9 cellular contexts compared by ENCODE assay signal in genomic region chr1:160193091-160193819, GRCh38. TPM values are rescaled to one million over a fixed set of nuclear protein-coding genes. Genes with fewer than 3 reads are reported as not detected.
DNase-seq lines count a peak whose midpoint lies in the region; ATAC-seq, FAIRE-seq and TF ChIP-seq lines count a peak whose summit lies in the region.
"Had no signal": no experiment of that assay in that cellular context is flagged by ENCODE, and none has a peak within 500 bp of the region (broad histone marks: within the 10 kb centered on the region; RNA-seq: fewer than 3 reads in every experiment).

No MANE protein-coding gene starts in this region.

- H3K4me3 ChIP-seq in kidney (ENCODE audit: low read length in 2 of 2) = peak overlapping the region in 1 of 2 donors; percentile 9

- no peak overlapping the region for H3K4me3 Mint-ChIP-seq in central memory CD8-positive, alpha-beta T cell

- no peaks in the 10 kb centered on the region for H3K4me1 Mint-ChIP-seq in central memory CD8-positive, alpha-beta T cell

- no peak for FAIRE-seq in kidney (lab: Jason Lieb, UNC)
- FAIRE-seq: frontal cortex had no signal

- H3K9ac ChIP-seq in kidney (ENCODE audit: low read length in 2 of 2) = no peak overlapping the region

- no peak overlapping the region for H3K27ac ChIP-seq in kidney (ENCODE audit: low read depth in 2 of 2, low read length in 2 of 2)

- intact Hi-C loops in kidney (cut with DNase I) = loop anchor here (10.0 kb wide), 1 partner anchor 102 kb away; no protein-coding TSS in a partner anchor

- no peaks in the 10 kb centered on the region for H3K36me3 Mint-ChIP-seq in central memory CD8-positive, alpha-beta T cell (ENCODE audit: insufficient read depth)

- TF ChIP-seq CTCF in kidney (IDR thresholded peaks at IDR 0.05; ENCODE audit: borderline replicate concordance, extremely low read depth, insufficient read depth) = peak; percentile 99

- no peaks in the 10 kb centered on the region for H3K9me3 ChIP-seq in kidney (ENCODE audit: control insufficient read depth in 1 of 2, low read length in 2 of 2)

- no peaks in the 10 kb centered on the region for H3K9me3 Mint-ChIP-seq in central memory CD8-positive, alpha-beta T cell

- H3K4me1 ChIP-seq in kidney (ENCODE audit: control insufficient read depth in 1 of 2, insufficient read depth in 1 of 2, low read depth in 1 of 2, low read length in 2 of 2) = peaks cover 3 to 5% of the 10 kb centered on the region in 2 donors

- H3K27me3 Mint-ChIP-seq in central memory CD8-positive, alpha-beta T cell = no peaks in the 10 kb centered on the region

- H3K36me3 ChIP-seq in kidney (ENCODE audit: control insufficient read depth in 1 of 2, insufficient read depth in 2 of 2, low read length in 2 of 2) = no peaks in the 10 kb centered on the region

- H3K27ac Mint-ChIP-seq in central memory CD8-positive, alpha-beta T cell (ENCODE audit: low read depth) = no peak overlapping the region

- peak; percentile 54 for ATAC-seq in HG03039 (IDR thresholded peaks at IDR 0.05; ENCODE audit: unreplicated experiment)
- peak; percentile 60 to 76 for ATAC-seq in activated CD4-positive, CD25-positive, alpha-beta regulatory T cell treated with anti-CD3 and anti-CD28 coated beads, Interleukin-2, amount 50 U/mL, for 24 hours
- ATAC-seq in central memory CD8-positive, alpha-beta T cell (replicated peaks; ENCODE audit: extremely low read depth, poor library complexity, severe bottlenecking) = no peak
- ATAC-seq in HG03520 (IDR thresholded peaks at IDR 0.05; ENCODE audit: unreplicated experiment) = no peak

- DNase-seq in DMS79 treated with DMSO at 0.1 percent for 48 hours (lab: John Stamatoyannopoulos, UW) = peak; percentile 63
- peak; percentile 78 for DNase-seq in NCI-H345 (lab: John Stamatoyannopoulos, UW)
- DNase-seq in central memory CD8-positive, alpha-beta T cell (ENCODE audit: low spot score in 2 of 2) = peak; percentile 58 to 77
- peak; percentile 93 for DNase-seq in kidney
- peak; percentile 63 to 67 for DNase-seq in stimulated activated CD4-positive, alpha-beta T cell treated with anti-CD3 and anti-CD28 coated beads, Interleukin-15, amount 100 ng/mL, for 1 hour (ENCODE audit: low read depth in 1 of 2, low spot score in 1 of 2)

RNA-seq across cellular contexts. Expression of gene CASQ1, which starts 2.9 kb away (rescaled TPM):
- total RNA-seq in kidney = 0.57 TPM
- not detected for polyA plus RNA-seq in kidney (ENCODE audit: insufficient read depth, low read depth, low replicate concordance)

RNA-seq across cellular contexts. Expression of gene PEA15, which starts 11.9 kb away (rescaled TPM):
- total RNA-seq in kidney = 112 TPM
- polyA plus RNA-seq in kidney (ENCODE audit: insufficient read depth, low read depth, low replicate concordance) = 143 TPM

RNA-seq across cellular contexts. Expression of gene ATP1A4, which starts 41.9 kb away (rescaled TPM):
- 0.19 TPM for total RNA-seq in kidney
- polyA plus RNA-seq in kidney (ENCODE audit: insufficient read depth, low read depth, low replicate concordance) = not detected
- total RNA-seq: frontal cortex had no signal

Comparison
In these comparisons a context has a peak if more than half of its experiments do, and no peak if none do; other contexts are left out.
1. ATAC-seq: peak in HG03039 (single experiment) and activated CD4-positive, CD25-positive, alpha-beta regulatory T cell treated with anti-CD3 and anti-CD28 coated beads, Interleukin-2, amount 50 U/mL, for 24 hours (2 of 2); none in central memory CD8-positive, alpha-beta T cell (single experiment) and HG03520 (single experiment).
2. Peak in every context shown above with its lines, with median percentiles within 50 percentile points of each other: DNase-seq.